In genomic region chr10:93074597-93075368, GRCh38 we compare ENCODE assay signal across 11 cellular contexts. TPM values are rescaled to one million over a fixed set of nuclear protein-coding genes. Genes with fewer than 3 reads are reported as not detected.
DNase-seq lines count a peak whose midpoint lies in the region; ATAC-seq and TF ChIP-seq lines count a peak whose summit lies in the region.
"Had no signal": no experiment of that assay in that cellular context is flagged by ENCODE, and none has a peak within 500 bp of the region (broad histone marks: within the 10 kb centered on the region; RNA-seq: fewer than 3 reads in every experiment).

No MANE protein-coding gene starts in this region.

- H3K4me1 Mint-ChIP-seq in activated B cell treated with CpG ODN at 0.5 μM for 24 hours = peaks cover 40% of the 10 kb centered on the region

- no peaks in the 10 kb centered on the region for H3K9me3 Mint-ChIP-seq in activated B cell treated with CpG ODN at 0.5 μM for 24 hours
- H3K9me3 Mint-ChIP-seq: immature natural killer cell had no signal

- H4K20me1 ChIP-seq in smooth muscle cell (ENCODE audit: low read depth) = no peaks in the 10 kb centered on the region

- peak overlapping the region; percentile 71 for H3K4me3 Mint-ChIP-seq in activated B cell treated with CpG ODN at 0.5 μM for 24 hours

- H3K27ac Mint-ChIP-seq in activated B cell treated with CpG ODN at 0.5 μM for 24 hours = no peak overlapping the region
- H3K27ac Mint-ChIP-seq: immature natural killer cell had no signal

- H3K9me3 ChIP-seq in iPS-15b (ENCODE audit: control insufficient read depth, insufficient read depth, low read length) (no peaks in the 10 kb centered on the region), smooth muscle cell (replicated peaks; ENCODE audit: low read depth) (no peaks in the 10 kb centered on the region)

- no peak overlapping the region for H3K27ac ChIP-seq in smooth muscle cell (ENCODE audit: low read depth)

- no peaks in the 10 kb centered on the region for H3F3A ChIP-seq in smooth muscle cell (ENCODE audit: low read depth)

- peak overlapping the region; percentile 77 for H3K4me2 ChIP-seq in smooth muscle cell

- intact Hi-C loops in activated B cell treated with CpG ODN at 0.5 μM for 24 hours (cut with micrococcal nuclease) = loop anchor here (1.0 kb wide), 1 partner anchor 12 kb away; no protein-coding TSS in a partner anchor

- no peak for TF ChIP-seq CTCF in activated B cell treated with CpG ODN at 0.5 μM for 24 hours (IDR thresholded peaks at IDR 0.05)
- no peak for TF ChIP-seq CTCF in smooth muscle cell (IDR thresholded peaks at IDR 0.05; ENCODE audit: borderline replicate concordance, insufficient read depth, poor library complexity, severe bottlenecking)

- 3% methylated on average over 67 of the region's 67 CpGs for WGBS in smooth muscle cell (ENCODE audit: low lambda C conversion rate)

- no peak for ATAC-seq in activated B cell treated with CpG ODN at 0.5 μM for 24 hours (ENCODE audit: low read depth)
- ATAC-seq in GM18870 (IDR thresholded peaks at IDR 0.05; ENCODE audit: unreplicated experiment) = no peak

- peaks cover 14% of the 10 kb centered on the region for H3K4me1 ChIP-seq in iPS-15b (ENCODE audit: control insufficient read depth, insufficient read depth, low read length)
- peaks cover 34% of the 10 kb centered on the region for H3K4me1 ChIP-seq in smooth muscle cell (ENCODE audit: low read depth)

- H2AFZ ChIP-seq in smooth muscle cell (ENCODE audit: low read depth) = no peak overlapping the region

- DNase-seq in activated CD8-positive, alpha-beta memory T cell treated with anti-CD3 and anti-CD28 coated beads for 24 hours = peak; percentile 65
- no peak for DNase-seq in activated CD8-positive, alpha-beta memory T cell treated with anti-CD3 and anti-CD28 coated beads, Interleukin-2, amount 50 U/mL, for 4 hours
- DNase-seq in activated B cell treated with CpG ODN at 0.5 μM for 24 hours = no peak
- no peak for DNase-seq in smooth muscle cell (lab: John Stamatoyannopoulos, UW; ENCODE audit: unreplicated experiment)
- DNase-seq in SHP77 treated with DMSO at 0.1 percent for 48 hours (lab: John Stamatoyannopoulos, UW) = no peak
- no peak for DNase-seq in stimulated activated naive CD4-positive, alpha-beta T cell treated with Interleukin-2 at 50 U/mL for 16 hours (lab: John Stamatoyannopoulos, UW)
- DNase-seq: immature natural killer cell, NCI-H187, T-helper 9 cell had no signal

- peak overlapping the region; percentile 68 for H3K4me3 ChIP-seq in iPS-15b (ENCODE audit: low read depth, low read length)
- peak overlapping the region; percentile 26 for H3K4me3 ChIP-seq in smooth muscle cell

- H3K27me3 ChIP-seq in iPS-15b (ENCODE audit: control insufficient read depth, insufficient read depth, low read length) (peaks cover 89% of the 10 kb centered on the region), smooth muscle cell (ENCODE audit: low read depth) (peaks cover 84% of the 10 kb centered on the region)

- no peaks in the 10 kb centered on the region for H3K79me2 ChIP-seq in smooth muscle cell (ENCODE audit: low read depth)

- H3K36me3 Mint-ChIP-seq in activated B cell treated with CpG ODN at 0.5 μM for 24 hours (ENCODE audit: low read depth) = no peaks in the 10 kb centered on the region

- CTCF ChIA-PET in activated B cell treated with CpG ODN at 0.5 μM for 24 hours (lab: Charles Lee) = interaction anchor here (1.6 kb wide), 1 partner anchor 216 kb away, joined by 5 read pairs; no protein-coding TSS in a partner anchor

- H3K9ac ChIP-seq in iPS-15b (ENCODE audit: low read depth, low read length) (peak overlapping the region; percentile 12), smooth muscle cell (ENCODE audit: low read depth) (no peak overlapping the region)

- H3K36me3 ChIP-seq in iPS-15b (ENCODE audit: control insufficient read depth, insufficient read depth, low read length) (no peaks in the 10 kb centered on the region), smooth muscle cell (ENCODE audit: low read depth) (no peaks in the 10 kb centered on the region)

- POLR2A ChIA-PET in activated B cell treated with CpG ODN at 0.5 μM for 24 hours (lab: Charles Lee) = no interaction called here

- peaks cover 71% of the 10 kb centered on the region for H3K27me3 Mint-ChIP-seq in activated B cell treated with CpG ODN at 0.5 μM for 24 hours

RNA-seq across cellular contexts. Expression of gene CYP26A1, which starts 1.1 kb away (rescaled TPM):
- total RNA-seq in activated B cell treated with CpG ODN at 0.5 μM for 24 hours (0.13 TPM in 1 of 2 replicates, not detected in the other), smooth muscle cell (not detected in 2 replicates)
- polyA plus RNA-seq in smooth muscle cell = 0.14 TPM in 1 of 2 replicates, not detected in the other
- polyA plus RNA-seq: immature natural killer cell had no signal

RNA-seq across cellular contexts. Expression of gene CYP26C1, which starts 14.2 kb away (rescaled TPM):
- 0.15 and 0.24 TPM in 2 replicates for total RNA-seq in activated B cell treated with CpG ODN at 0.5 μM for 24 hours
- total RNA-seq in smooth muscle cell = 0.13 TPM in 1 of 2 replicates, not detected in the other
- not detected in 2 replicates for polyA plus RNA-seq in smooth muscle cell
